ENCODE assay signal across 8 cellular contexts in the genomic region with DNA sequence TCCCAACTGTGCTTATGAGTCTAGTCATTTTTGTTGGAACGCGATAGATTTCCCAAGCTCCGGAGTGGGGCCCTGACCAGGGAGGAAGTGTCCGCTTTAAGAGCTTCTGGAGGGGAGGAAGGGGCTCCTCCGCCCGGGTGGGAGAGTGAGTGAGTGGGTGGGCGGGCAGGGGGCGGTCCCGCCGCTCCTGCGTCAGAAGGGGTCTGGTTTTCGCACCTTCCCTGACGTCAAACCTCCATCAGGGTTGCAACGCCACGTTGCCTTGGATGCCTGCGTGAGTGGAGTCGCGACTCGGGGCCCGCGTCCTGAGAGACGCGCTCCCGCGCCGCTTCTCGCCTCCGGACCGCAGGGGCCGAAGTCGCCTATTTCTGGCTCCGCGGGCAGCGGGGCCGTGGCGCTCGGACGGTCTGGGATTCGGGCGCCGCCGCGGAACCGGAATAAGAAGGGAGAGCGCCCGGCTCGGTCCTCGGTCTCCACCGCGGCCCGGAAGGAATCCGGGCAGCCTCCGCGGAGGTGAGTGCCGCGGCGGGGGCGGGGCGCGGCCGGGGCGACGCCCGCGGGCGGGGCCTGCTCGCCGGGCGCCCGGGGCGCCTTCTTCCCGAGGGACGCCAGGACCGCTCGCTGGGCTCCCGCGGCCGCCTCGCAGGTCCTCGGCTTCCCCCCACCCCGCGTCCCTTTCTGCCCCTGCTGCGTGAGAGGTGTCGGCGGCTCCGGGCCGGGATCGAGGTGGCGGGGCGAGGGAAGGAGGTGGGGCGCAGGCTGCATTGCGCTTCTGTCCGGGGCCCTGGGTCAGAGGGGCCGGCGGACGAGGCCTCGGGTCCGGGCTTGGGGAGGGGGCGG. TPM values are rescaled to one million over a fixed set of nuclear protein-coding genes. Genes with fewer than 3 reads are reported as not detected.
DNase-seq lines count a peak whose midpoint lies in the region; ATAC-seq and TF ChIP-seq lines count a peak whose summit lies in the region.

A gene (plus strand): TSS at position 230 of the 840 bp plus-strand sequence. CDS start 7,187 bp downstream, outside the sequence.

- no peaks in the 10 kb centered on the region for H3K9me3 ChIP-seq in OCI-LY1 (ENCODE audit: low read length)
- H3K9me3 ChIP-seq in neuron (ENCODE audit: low read length), result no peaks in the 10 kb centered on the region
- H3K9me3 ChIP-seq in transverse colon, result no peaks in the 10 kb centered on the region

- H3K4me3 ChIP-seq in AG09309 (ENCODE audit: control insufficient read depth, low read depth, low read length) (peak within 1 kb of the TSS; percentile 47), OCI-LY1 (ENCODE audit: low read depth, low read length, poor library complexity, severe bottlenecking) (peak within 1 kb of the TSS; percentile 76), neuron (ENCODE audit: low read length) (peak within 1 kb of the TSS; percentile 89), transverse colon (peak within 1 kb of the TSS; percentile 54 to 75 (median 68))

- WGBS in transverse colon (ENCODE audit: low coverage in 1 of 2), 2 donors, result 2% methylated on average over 65 of the region's 99 CpGs; no CpG with 5 or more reads in 1 of the 2 donors

- no peaks in the 10 kb centered on the region for H3K9me2 ChIP-seq in OCI-LY1 (ENCODE audit: low read depth, low read length)

- H2AFZ ChIP-seq in OCI-LY1 (ENCODE audit: low read length) (peak within 1 kb of the TSS; percentile 63), neuron (ENCODE audit: low read depth, low read length) (peak within 1 kb of the TSS; percentile 95)

- H4K20me1 ChIP-seq in OCI-LY1 (ENCODE audit: insufficient read depth, low read length), result no peaks in the 10 kb centered on the region

- peaks cover 5% of the 10 kb centered on the region; the same call in 1 of the 2 replicates for H3K79me2 ChIP-seq in OCI-LY1 (ENCODE audit: insufficient read depth, low read length)

- in situ Hi-C loops in transverse colon (cut with MboI; ENCODE audit: low pct_ligation_motif_present in 1 of 4, low pct_unique_long_range_greater_than_20kb in 1 of 4, low sequenced_read_pairs in 3 of 4), result no loop called here

- H3K27ac ChIP-seq in OCI-LY1 (ENCODE audit: low read depth, low read length, poor library complexity, severe bottlenecking) (no peak within 1 kb of the TSS), foreskin keratinocyte (peak within 1 kb of the TSS; percentile 24), transverse colon (peak within 1 kb of the TSS; percentile 46 to 83 (median 66))

- H3K4me1 ChIP-seq in OCI-LY1 (ENCODE audit: insufficient read depth, low read length, severe bottlenecking) (peaks cover 28% of the 10 kb centered on the region), foreskin keratinocyte (peaks cover 7% of the 10 kb centered on the region), neuron (ENCODE audit: insufficient read depth, low read length) (peaks cover 26% of the 10 kb centered on the region), transverse colon (peaks cover 0 to 18% (median 8%) of the 10 kb centered on the region in 4 donors)

- TF ChIP-seq POLR2A in transverse colon (IDR thresholded peaks at IDR 0.05), result no peak

- DNase-seq in AG09309 (ENCODE audit: low read depth) (no peak), foreskin keratinocyte (no peak), transverse colon (peak; percentile 59)
- peak; percentile 37 for DNase-seq in activated effector memory CD4-positive, alpha-beta T cell treated with Interleukin-2 at 50 U/mL for 16 hours

- H3K27me3 ChIP-seq in OCI-LY1 (ENCODE audit: insufficient read depth, low read length), result no peaks in the 10 kb centered on the region
- peaks cover 84% of the 10 kb centered on the region for H3K27me3 ChIP-seq in foreskin keratinocyte
- no peaks in the 10 kb centered on the region for H3K27me3 ChIP-seq in neuron (ENCODE audit: insufficient read depth, low read length)
- peaks cover 96% of the 10 kb centered on the region for H3K27me3 ChIP-seq in transverse colon

- intact Hi-C loops in transverse colon (cut with DNase I; ENCODE audit: low total_unique reads), result no loop called here

- TF ChIP-seq CTCF in AG09309 (IDR thresholded peaks at IDR 0.05; ENCODE audit: control insufficient read depth, insufficient read depth, low read depth, low read length, missing control alignments), result no peak
- TF ChIP-seq CTCF in OCI-LY1 (IDR thresholded peaks at IDR 0.05; ENCODE audit: low read length), result no peak
- no peak for TF ChIP-seq CTCF in foreskin keratinocyte (conservative IDR thresholded peaks at IDR 0.05)
- TF ChIP-seq CTCF in transverse colon (IDR thresholded peaks at IDR 0.05), result no peak

- peak within 1 kb of the TSS; percentile 71 for H3K9ac ChIP-seq in OCI-LY1 (ENCODE audit: low read length)

- peak within 1 kb of the TSS; percentile 75 for H3K4me2 ChIP-seq in OCI-LY1 (ENCODE audit: low read length)

- peak; percentile 77 for ATAC-seq in GM18868 (IDR thresholded peaks at IDR 0.05; ENCODE audit: unreplicated experiment)
- peak; percentile 90 for ATAC-seq in HG03045 (IDR thresholded peaks at IDR 0.05; ENCODE audit: unreplicated experiment)
- ATAC-seq in foreskin keratinocyte, result peak; percentile 85

- no peak for TF ChIP-seq EP300 in transverse colon (IDR thresholded peaks at IDR 0.05; ENCODE audit: low read depth)

- no peaks in the 10 kb centered on the region for H3K36me3 ChIP-seq in OCI-LY1 (ENCODE audit: insufficient read depth, low read length)
- no peaks in the 10 kb centered on the region for H3K36me3 ChIP-seq in neuron (ENCODE audit: insufficient read depth, low read length)
- H3K36me3 ChIP-seq in transverse colon, result no peaks in the 10 kb centered on the region

- H3F3A ChIP-seq in OCI-LY1 (ENCODE audit: insufficient read depth, low read length), result no peaks in the 10 kb centered on the region

RNA-seq across cellular contexts. Expression of the gene that starts here (rescaled TPM):
- 4.0 and 5.2 TPM in 2 replicates for total RNA-seq in foreskin keratinocyte
- polyA plus RNA-seq in foreskin keratinocyte, result 0.31 and 0.33 TPM in 2 replicates
- total RNA-seq in transverse colon, result 1 to 10 TPM; 2.2 to 9.4 (median 6.6) TPM

Comparison
In these comparisons a context has a peak if more than half of its experiments do, and no peak if none do; other contexts are left out.
1. DNase-seq: peak in activated effector memory CD4-positive, alpha-beta T cell treated with Interleukin-2 at 50 U/mL for 16 hours (single experiment) and transverse colon (single experiment); none in AG09309 (single experiment) and foreskin keratinocyte (0 of 2).
2. Peak in every context shown above with its lines, with median percentiles within 50 percentile points of each other: H3K4me3 ChIP-seq and ATAC-seq.